ENCODE assay signal across 1 cellular context in the genomic region with DNA sequence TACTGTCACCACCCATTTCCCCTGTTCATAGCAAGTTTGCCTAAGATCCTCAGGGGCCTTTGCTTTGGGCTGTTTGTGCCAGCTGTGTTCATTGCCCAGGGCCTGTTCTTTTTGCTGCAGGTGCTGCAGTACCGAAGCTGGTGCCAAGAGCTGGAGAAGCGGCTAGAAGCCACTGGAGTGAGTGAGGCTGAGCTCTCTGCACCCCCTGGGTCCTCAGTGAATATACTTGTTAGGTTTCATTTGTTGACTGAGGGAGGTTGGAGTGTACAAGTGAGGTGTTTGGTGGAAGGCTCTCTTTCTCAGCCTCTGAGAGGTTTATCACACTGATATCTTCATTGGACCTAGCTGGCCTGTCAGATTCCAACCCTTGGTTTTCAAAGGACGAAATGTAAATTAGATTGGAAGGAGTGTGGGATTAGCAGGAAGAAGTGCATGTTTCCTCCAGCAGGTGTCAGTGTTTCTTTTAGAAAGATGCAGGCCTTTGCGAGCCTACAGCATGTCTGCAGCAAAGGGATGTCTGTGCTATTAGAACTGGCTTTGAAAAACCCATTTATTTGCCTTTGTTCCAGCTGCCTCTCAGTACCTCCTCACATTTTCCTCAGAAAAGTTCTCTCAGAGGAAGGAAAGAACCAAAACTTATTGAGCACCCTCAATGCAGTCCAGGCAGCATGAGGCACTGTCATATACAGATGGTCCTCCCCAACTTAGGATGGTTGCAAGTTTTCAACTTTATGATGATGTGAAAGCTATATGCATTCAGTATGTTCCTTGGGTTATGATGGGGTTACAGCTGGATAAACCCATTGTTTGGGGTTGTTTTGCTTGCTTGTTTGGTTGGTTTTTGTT.
TF ChIP-seq lines count a peak whose summit lies in the region.

No MANE protein-coding gene starts in this region.

TF ChIP-seq in endothelial cell of umbilical vein, 7 proteins besides CTCF, POLR2A, EP300 and RAD21:
- TF ChIP-seq POLR2AphosphoS5 (IDR thresholded peaks at IDR 0.05; ENCODE audit: insufficient read depth, low read depth, low read length) (no peak), MYC (IDR thresholded peaks at IDR 0.05; ENCODE audit: low read depth, low read length) (no peak), MAX (IDR thresholded peaks at IDR 0.05; ENCODE audit: insufficient read depth, insufficient read length) (no peak), FOS (IDR thresholded peaks at IDR 0.05; ENCODE audit: borderline replicate concordance, insufficient read depth, low read length) (no peak), JUN (IDR thresholded peaks at IDR 0.05; ENCODE audit: borderline replicate concordance, insufficient read depth, insufficient read length, low read depth) (no peak), EZH2 (IDR thresholded peaks at IDR 0.05; ENCODE audit: borderline replicate concordance, low read depth, low read length, severe bottlenecking) (no peak), GATA2 (IDR thresholded peaks at IDR 0.05; ENCODE audit: insufficient read depth, insufficient read length, low read depth, low read length) (no peak)
